9 cellular contexts compared by ENCODE assay signal in the genomic region with DNA sequence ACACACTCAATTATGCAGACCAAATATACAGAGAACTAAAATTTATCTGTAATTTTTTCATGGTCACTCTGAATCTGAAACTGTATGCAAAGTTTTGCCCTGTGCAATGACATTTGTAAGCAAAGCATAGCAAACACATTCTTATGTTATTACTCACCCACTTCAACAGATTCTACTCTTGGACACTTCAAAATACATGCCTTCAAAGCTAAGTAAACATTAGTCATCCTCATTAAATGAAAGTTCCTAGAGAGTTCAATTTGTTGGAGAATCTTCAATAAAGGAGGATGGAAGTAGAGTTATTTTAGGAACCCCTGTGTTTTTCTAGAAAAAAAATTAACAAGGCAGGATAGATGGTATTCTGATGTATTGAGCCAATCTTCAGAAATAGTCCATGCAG.
DNase-seq lines count a peak whose midpoint lies in the region; ATAC-seq and TF ChIP-seq lines count a peak whose summit lies in the region.
"Had no signal": no experiment of that assay in that cellular context is flagged by ENCODE, and none has a peak within 500 bp of the region (broad histone marks: within the 10 kb centered on the region; RNA-seq: fewer than 3 reads in every experiment).

No MANE protein-coding gene starts in this region.

- no peak for ATAC-seq in mucosa of descending colon

- TF ChIP-seq CTCF in LNCaP clone FGC (IDR thresholded peaks at IDR 0.05; ENCODE audit: control insufficient read depth, extremely low read depth, insufficient read depth), result no peak
- TF ChIP-seq CTCF in choroid plexus epithelial cell (conservative IDR thresholded peaks at IDR 0.05; ENCODE audit: low read depth, low read length), result no peak
- TF ChIP-seq CTCF in retinal pigment epithelial cell (conservative IDR thresholded peaks at IDR 0.05; ENCODE audit: low read depth, low read length), result no peak
- TF ChIP-seq CTCF in mucosa of descending colon (IDR thresholded peaks at IDR 0.05), result no peak

- DNase-seq in NCI-H1105 treated with DMSO at 0.1 percent for 48 hours (lab: John Stamatoyannopoulos, UW), result peak; percentile 12
- DNase-seq in NCI-H1105 (lab: John Stamatoyannopoulos, UW), result no peak
- DNase-seq in LNCaP clone FGC (ENCODE audit: low read depth), result peak; percentile 31
- peak; percentile 90 for DNase-seq in choroid plexus epithelial cell (ENCODE audit: low read depth)
- peak; percentile 81 for DNase-seq in retinal pigment epithelial cell (ENCODE audit: low read depth)
- DNase-seq in activated gamma-delta T cell treated with Interleukin-2 at 50 U/mL for 16 hours, result no peak
- no peak for DNase-seq in amygdala (lab: John Stamatoyannopoulos, UW)
- DNase-seq in mucosa of descending colon, result no peak
- DNase-seq: stimulated activated CD4-positive, alpha-beta T cell treated with anti-CD3 and anti-CD28 coated beads, Interleukin-12 subunit alpha, Interleukin-12 subunit beta, amount 100 ng/mL, for 4 hours had no signal

- H3K4me3 ChIP-seq in LNCaP clone FGC (ENCODE audit: low read depth, low read length) (no peak overlapping the region), choroid plexus epithelial cell (ENCODE audit: low read depth, low read length) (no peak overlapping the region), retinal pigment epithelial cell (ENCODE audit: low read length) (no peak overlapping the region), mucosa of descending colon (no peak overlapping the region)

- intact Hi-C loops in mucosa of descending colon (cut with DNase I, micrococcal nuclease), result no loop called here

- no peaks in the 10 kb centered on the region for H3K36me3 ChIP-seq in mucosa of descending colon (ENCODE audit: low read depth)

- no peaks in the 10 kb centered on the region for H3K9me3 ChIP-seq in mucosa of descending colon

- no peaks in the 10 kb centered on the region for H3K4me1 ChIP-seq in mucosa of descending colon (ENCODE audit: low read depth)

Comparison
In these comparisons a context has a peak if more than half of its experiments do, and no peak if none do; other contexts are left out.
1. DNase-seq: peak in NCI-H1105 treated with DMSO at 0.1 percent for 48 hours (single experiment), LNCaP clone FGC (single experiment), choroid plexus epithelial cell (single experiment) and retinal pigment epithelial cell (single experiment); none in NCI-H1105 (single experiment), activated gamma-delta T cell treated with Interleukin-2 at 50 U/mL for 16 hours (single experiment), amygdala (0 of 56) and mucosa of descending colon (0 of 3).